9 cellular contexts compared by ENCODE assay signal in the genomic region with DNA sequence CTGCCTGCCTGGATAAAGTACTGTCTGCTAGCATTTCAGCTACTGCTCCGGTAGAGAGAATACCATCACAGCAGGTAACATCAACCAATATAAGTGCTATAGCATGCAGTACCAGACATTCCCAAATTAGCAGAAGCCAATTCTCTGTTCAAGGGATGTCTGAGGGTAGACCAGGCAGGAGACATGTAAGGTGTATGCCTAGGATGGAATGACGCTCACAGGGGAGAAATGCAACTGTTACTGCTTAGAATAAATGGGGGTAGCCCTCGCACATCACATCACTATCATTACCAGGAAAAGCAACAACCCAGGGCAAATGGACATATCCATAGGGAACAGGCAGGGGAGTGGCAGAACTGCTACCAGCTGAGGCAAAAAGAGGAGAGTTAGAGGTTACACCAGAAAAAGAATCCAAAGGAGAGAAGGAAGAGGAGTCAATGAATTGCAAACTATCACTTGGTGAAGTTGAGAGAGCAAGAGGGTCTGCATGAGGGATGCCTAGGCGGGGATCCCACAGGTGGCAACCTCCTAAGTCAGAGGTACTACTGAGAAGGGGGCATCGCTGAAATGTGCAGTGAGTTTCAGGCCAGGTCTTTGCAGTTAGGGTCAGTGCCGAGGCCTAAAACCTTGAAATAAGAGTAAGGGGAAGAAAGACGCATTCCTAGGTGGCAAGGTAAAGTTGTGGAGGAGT. TPM values are rescaled to one million over a fixed set of nuclear protein-coding genes. Genes with fewer than 3 reads are reported as not detected.
DNase-seq lines count a peak whose midpoint lies in the region; ATAC-seq, FAIRE-seq and TF ChIP-seq lines count a peak whose summit lies in the region.
"Had no signal": no experiment of that assay in that cellular context is flagged by ENCODE, and none has a peak within 500 bp of the region (broad histone marks: within the 10 kb centered on the region; RNA-seq: fewer than 3 reads in every experiment).

No MANE protein-coding gene starts in this region.

- peak overlapping the region; percentile 63; the same call in 1 of the 2 replicates for H3K18ac ChIP-seq in IMR-90 (ENCODE audit: low read depth, low read length)

- H3K9me3 ChIP-seq in IMR-90 (ENCODE audit: control insufficient read depth, insufficient read depth, low read length) (no peaks in the 10 kb centered on the region), muscle layer of colon (ENCODE audit: low read length) (no peaks in the 10 kb centered on the region)

- no peak for ATAC-seq in IMR-90 (ENCODE audit: low read depth)
- ATAC-seq in GM21619 (IDR thresholded peaks at IDR 0.05; ENCODE audit: unreplicated experiment), result no peak
- no peak for ATAC-seq in GM21360 (IDR thresholded peaks at IDR 0.05; ENCODE audit: unreplicated experiment)
- no peak for ATAC-seq in GM21786 (IDR thresholded peaks at IDR 0.05; ENCODE audit: unreplicated experiment)

- peak overlapping the region; percentile 96 for H2AK9ac ChIP-seq in IMR-90 (replicated peaks; ENCODE audit: low read depth, low read length, poor library complexity)

- in situ Hi-C loops in IMR-90 (cut with MboI; ENCODE audit: low sequenced_read_pairs), result no loop called here

- H3K36me3 ChIP-seq in ACC112 (ENCODE audit: insufficient read depth, low read length), result peaks cover 29% of the 10 kb centered on the region
- peaks cover 29% of the 10 kb centered on the region for H3K36me3 ChIP-seq in IMR-90 (ENCODE audit: control insufficient read depth, insufficient read depth, low read length)
- H3K36me3 ChIP-seq in bronchial epithelial cell (ENCODE audit: control insufficient read depth, insufficient read depth, low read length), result peaks cover 23% of the 10 kb centered on the region
- peaks cover 38% of the 10 kb centered on the region for H3K36me3 ChIP-seq in muscle layer of colon (ENCODE audit: insufficient read depth, low read length)

- intact Hi-C loops in IMR-90 (cut with micrococcal nuclease), result loop anchor here (5.0 kb wide), 1 partner anchor 205 kb away; no protein-coding TSS in a partner anchor

- peak overlapping the region; percentile 99 for H3K4me2 ChIP-seq in IMR-90 (ENCODE audit: low read depth, low read length)

- BruUV-seq in IMR-90 (replicated peaks; lab: Mats Ljungman, UMichigan), result TSS peak; percentile 64

- H2AFZ ChIP-seq in ACC112 (ENCODE audit: low read length, unreplicated experiment), result no peak overlapping the region
- peak overlapping the region; percentile 76 for H2AFZ ChIP-seq in IMR-90 (replicated peaks; ENCODE audit: low read length, poor library complexity)

- peak overlapping the region; percentile 100 for H3K4me3 ChIP-seq in ACC112 (ENCODE audit: low read depth, low read length)
- peak overlapping the region; percentile 95 for H3K4me3 ChIP-seq in IMR-90 (ENCODE audit: insufficient read depth, low read depth, low read length)
- peak overlapping the region; percentile 63 for H3K4me3 ChIP-seq in bronchial epithelial cell (ENCODE audit: low read depth, low read length)
- peak overlapping the region; percentile 40 to 77 for H3K4me3 ChIP-seq in muscle layer of colon (ENCODE audit: low read depth in 1 of 2, low read length in 2 of 2)

- peak overlapping the region; percentile 97 for H3K23ac ChIP-seq in IMR-90 (ENCODE audit: low read depth, low read length)

- H2BK120ac ChIP-seq in IMR-90 (ENCODE audit: low read depth, low read length), result no peak overlapping the region

- POLR2A ChIA-PET in IMR-90 (lab: Charles Lee; ENCODE audit: unreplicated experiment), result interaction anchor here (0.6 kb wide), 1 partner anchor 50 kb away, joined by 3 read pairs; no protein-coding TSS in a partner anchor

- 0% methylated on average over 2 of the region's 7 CpGs; no CpG with 5 or more reads in 1 of the 2 experiments for WGBS in IMR-90 (ENCODE audit: extremely low coverage in 2 of 2, insufficient read length in 1 of 2), 2 experiments

- H4K20me1 ChIP-seq in IMR-90 (ENCODE audit: insufficient read depth, low read length), result peaks cover 42% of the 10 kb centered on the region

- H2BK20ac ChIP-seq in IMR-90 (ENCODE audit: low read depth, low read length), result no peak overlapping the region; the same call in 1 of the 2 replicates

- peaks cover 17% of the 10 kb centered on the region; the same call in 1 of the 2 replicates for H3K9me1 ChIP-seq in IMR-90 (ENCODE audit: insufficient read depth, low read length)

- no peak for TF ChIP-seq POLR2A in IMR-90 (IDR thresholded peaks at IDR 0.05; ENCODE audit: low read depth, low read length)

- H3K56ac ChIP-seq in IMR-90 (ENCODE audit: extremely low read depth, insufficient read depth, low read length), result peak overlapping the region; percentile 89

- peak overlapping the region; percentile 59 for H2BK5ac ChIP-seq in IMR-90 (ENCODE audit: low read depth, low read length, poor library complexity, severe bottlenecking)

- peak overlapping the region; percentile 77 for H2AK5ac ChIP-seq in IMR-90 (ENCODE audit: low read depth, low read length)

- H3K79me1 ChIP-seq in IMR-90 (ENCODE audit: low read depth in 1 of 2, low read length in 2 of 2), result peaks cover 26 to 54% of the 10 kb centered on the region in 2 experiments

- TF ChIP-seq RAD21 in IMR-90 (IDR thresholded peaks at IDR 0.05; ENCODE audit: low read length), result no peak

- H3K27me3 ChIP-seq in ACC112 (ENCODE audit: insufficient read depth, low read length) (no peaks in the 10 kb centered on the region), IMR-90 (ENCODE audit: control insufficient read depth, insufficient read depth, low read length) (no peaks in the 10 kb centered on the region), bronchial epithelial cell (ENCODE audit: control insufficient read depth, insufficient read depth, low read length) (no peaks in the 10 kb centered on the region), muscle layer of colon (ENCODE audit: control insufficient read depth in 1 of 2, insufficient read depth in 2 of 2, low read length in 2 of 2) (no peaks in the 10 kb centered on the region)

- CTCF ChIA-PET in IMR-90 (lab: Yijun Ruan, JAX), result interaction anchor here (0.6 kb wide), 1 partner anchor 255 kb away, joined by 3 read pairs; no protein-coding TSS in a partner anchor

- H3K4ac ChIP-seq in IMR-90 (ENCODE audit: low read depth, low read length), result peak overlapping the region; percentile 88

- no peak for TF ChIP-seq CTCF in IMR-90 (conservative IDR thresholded peaks at IDR 0.05; ENCODE audit: low read depth, low read length)
- no peak for TF ChIP-seq CTCF in bronchial epithelial cell (IDR thresholded peaks at IDR 0.05; ENCODE audit: insufficient read depth, low read length, severe bottlenecking)

- peak overlapping the region; percentile 76 for H4K5ac ChIP-seq in IMR-90 (ENCODE audit: low read depth, low read length)

- H3K27ac ChIP-seq in ACC112 (ENCODE audit: low read depth, low read length) (peak overlapping the region; percentile 2; the same call in 1 of the 2 replicates), IMR-90 (ENCODE audit: insufficient read depth, low read length) (peak overlapping the region; percentile 94), muscle layer of colon (ENCODE audit: low read depth, low read length) (peak overlapping the region; percentile 82)

- H4K8ac ChIP-seq in IMR-90 (ENCODE audit: low read depth in 2 of 2, low read length in 2 of 2), result peak overlapping the region; percentile 55 to 71; a peak in 2 of 4 replicates

- H4K91ac ChIP-seq in IMR-90 (ENCODE audit: insufficient read depth, low read depth, low read length), result peak overlapping the region; percentile 63; the same call in 1 of the 2 replicates

- H2BK15ac ChIP-seq in IMR-90 (ENCODE audit: low read depth, low read length), result 0 out of 3 replicates have a peak overlapping the region, but pooled peaks have one; percentile 14

- H3K79me2 ChIP-seq in ACC112 (ENCODE audit: control insufficient read depth, insufficient read depth, low read length, unreplicated experiment), result peaks cover 32% of the 10 kb centered on the region

- DNase-seq in IMR-90, result no peak
- DNase-seq in bronchial epithelial cell (ENCODE audit: low read depth), result peak; percentile 6
- no peak for DNase-seq in activated effector memory CD4-positive, alpha-beta T cell treated with anti-CD3 and anti-CD28 coated beads, Interleukin-2, amount 50 U/mL, for 16 hours

- peaks cover 16% of the 10 kb centered on the region for H3K4me1 ChIP-seq in ACC112 (ENCODE audit: control insufficient read depth, insufficient read depth, low read length, unreplicated experiment)
- H3K4me1 ChIP-seq in IMR-90 (ENCODE audit: control insufficient read depth, insufficient read depth, low read length), result peaks cover 6% of the 10 kb centered on the region
- H3K4me1 ChIP-seq in muscle layer of colon (ENCODE audit: insufficient read depth, low read length), result peaks cover 44% of the 10 kb centered on the region

- peak overlapping the region; percentile 93 for H3K14ac ChIP-seq in IMR-90 (replicated peaks; ENCODE audit: low read depth, low read length)

- peak overlapping the region; percentile 98 for H3K9ac ChIP-seq in IMR-90 (ENCODE audit: low read depth, low read length)
- peak overlapping the region; percentile 71 for H3K9ac ChIP-seq in muscle layer of colon (ENCODE audit: low read length)

- dilution Hi-C loops in IMR-90 (cut with HindIII; ENCODE audit: low sequenced_read_pairs, unreplicated experiment), result no loop called here

- FAIRE-seq in bronchial epithelial cell (lab: Jason Lieb, UNC), result no peak

TF ChIP-seq in IMR-90, 13 proteins besides CTCF, POLR2A, EP300 and RAD21 (continues in another document):
- no peak for TF ChIP-seq CHD1 (IDR thresholded peaks at IDR 0.05; ENCODE audit: low read depth, low read length)

RNA-seq across cellular contexts. Expression of gene UBE2Q1, which starts 1.1 kb away (rescaled TPM):
- total RNA-seq in IMR-90 (2012; rRNA removed), result 24.7 and 25.3 TPM in 2 replicates
- polyA plus RNA-seq in IMR-90 (2012; rRNA removed), result 20.6 and 21.3 TPM in 2 replicates
- 5.2 and 5.9 TPM in 2 replicates for polyA plus RNA-seq in IMR-90 (2012; cell fraction: cytosol; rRNA removed)
- polyA plus RNA-seq in IMR-90 (2012; cell fraction: nucleus; rRNA removed; ENCODE audit: low replicate concordance), result 17.5 and 18.6 TPM in 2 replicates
- 20.3 and 23.3 TPM in 2 replicates for total RNA-seq in bronchial epithelial cell

RNA-seq across cellular contexts. Expression of gene CHRNB2, which starts 10.2 kb away (rescaled TPM):
- under 0.01 TPM in 1 of 2 replicates, not detected in the other for total RNA-seq in IMR-90 (2012; rRNA removed)
- polyA plus RNA-seq in IMR-90 (2012; rRNA removed), result 0.03 and 0.09 TPM in 2 replicates
- 0.05 TPM in 1 of 2 replicates, not detected in the other for polyA plus RNA-seq in IMR-90 (2012; cell fraction: cytosol; rRNA removed)
- polyA plus RNA-seq in IMR-90 (2012; cell fraction: nucleus; rRNA removed; ENCODE audit: low replicate concordance), result 0.03 and 0.11 TPM in 2 replicates
- not detected in 2 replicates for total RNA-seq in bronchial epithelial cell
- total RNA-seq: T-helper 2 cell treated with Interferon-gamma antibody and Interleukin-4, amounts not matched to agents 100 ng/mL and 5 ng/mL, for 36 hours had no signal

RNA-seq across cellular contexts. Expression of gene ADAR, which starts 50.6 kb away (rescaled TPM):
- total RNA-seq in IMR-90 (2012; rRNA removed), result 101 and 131 TPM in 2 replicates
- polyA plus RNA-seq in IMR-90 (2012; rRNA removed), result 70.9 and 72.2 TPM in 2 replicates
- polyA plus RNA-seq in IMR-90 (2012; cell fraction: cytosol; rRNA removed), result 28.3 and 36.9 TPM in 2 replicates
- 83.2 and 150 TPM in 2 replicates for polyA plus RNA-seq in IMR-90 (2012; cell fraction: nucleus; rRNA removed; ENCODE audit: low replicate concordance)
- total RNA-seq in bronchial epithelial cell, result 44.5 and 68.5 TPM in 2 replicates

RNA-seq across cellular contexts. Expression of gene SHE, which starts 55.2 kb away (rescaled TPM):
- total RNA-seq in IMR-90 (2012; rRNA removed), result not detected in 2 replicates
- polyA plus RNA-seq in IMR-90 (2012; rRNA removed), result not detected in 2 replicates
- polyA plus RNA-seq in IMR-90 (2012; cell fraction: cytosol; rRNA removed), result not detected in 2 replicates
- polyA plus RNA-seq in IMR-90 (2012; cell fraction: nucleus; rRNA removed; ENCODE audit: low replicate concordance), result not detected in 2 replicates
- total RNA-seq in bronchial epithelial cell, result under 0.01 TPM in 1 of 2 replicates, not detected in the other
- total RNA-seq: T-helper 2 cell treated with Interferon-gamma antibody and Interleukin-4, amounts not matched to agents 100 ng/mL and 5 ng/mL, for 36 hours had no signal

RNA-seq across cellular contexts. Expression of gene TDRD10, which starts 55.4 kb away (rescaled TPM):
- total RNA-seq in IMR-90 (2012; rRNA removed) (not detected in 2 replicates), bronchial epithelial cell (under 0.01 TPM in 1 of 2 replicates, not detected in the other)
- not detected in 2 replicates for polyA plus RNA-seq in IMR-90 (2012; rRNA removed)
- polyA plus RNA-seq in IMR-90 (2012; cell fraction: cytosol; rRNA removed), result not detected in 2 replicates
- polyA plus RNA-seq in IMR-90 (2012; cell fraction: nucleus; rRNA removed; ENCODE audit: low replicate concordance), result not detected in 2 replicates
- total RNA-seq: T-helper 2 cell treated with Interferon-gamma antibody and Interleukin-4, amounts not matched to agents 100 ng/mL and 5 ng/mL, for 36 hours had no signal

Comparison
In these comparisons a context has a peak if more than half of its experiments do, and no peak if none do; other contexts are left out.
1. H3K27ac ChIP-seq: peak in every context shown above with its lines; median percentile 94 in IMR-90; 82 in muscle layer of colon; 2 in ACC112.